ENCODE assay signal across 2 cellular contexts in the genomic region with DNA sequence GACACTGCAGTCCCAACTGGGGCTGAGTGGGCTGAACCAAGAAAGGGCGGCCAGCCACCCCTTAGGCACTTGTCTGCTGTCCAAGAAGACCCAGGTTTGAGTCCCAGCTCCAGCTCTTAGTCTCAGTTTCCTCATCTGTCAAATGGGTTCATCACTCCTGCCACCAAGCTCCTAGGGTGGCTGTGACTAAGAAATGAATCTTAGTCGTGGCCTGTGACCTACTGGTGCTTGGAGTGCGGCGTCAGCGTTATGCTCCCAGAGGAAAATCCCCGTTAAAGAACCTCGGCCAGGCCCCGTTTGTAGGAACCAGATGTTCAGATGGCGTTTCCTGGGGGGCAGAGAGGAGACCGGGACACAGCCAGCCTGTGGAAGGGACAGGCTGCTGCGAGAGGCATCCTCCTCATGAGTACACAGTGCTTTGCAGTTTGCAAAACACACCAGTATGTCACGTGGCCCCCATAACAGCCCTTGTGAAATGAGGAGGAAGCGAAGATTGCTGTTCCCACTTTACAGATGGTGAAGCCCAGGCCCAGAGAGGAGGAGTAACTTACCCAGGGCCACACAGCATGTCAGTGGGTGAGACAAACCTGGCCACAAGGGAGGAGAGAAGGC.
TF ChIP-seq lines count a peak whose summit lies in the region.

No MANE protein-coding gene starts in this region.

TF ChIP-seq in HEK293, 187 proteins besides CTCF, POLR2A, EP300 and RAD21:
- TF ChIP-seq ZNF776 (tag by site-specific recombination; IDR thresholded peaks at IDR 0.05; ENCODE audit: borderline replicate concordance) (no peak), ZSCAN30 (tag by site-specific recombination; IDR thresholded peaks at IDR 0.05) (no peak), ZNF302 (tag by site-specific recombination; IDR thresholded peaks at IDR 0.05; ENCODE audit: low read depth) (no peak), ZNF629 (tag by site-specific recombination; IDR thresholded peaks at IDR 0.05) (no peak), ZBTB8A (tag by site-specific recombination; IDR thresholded peaks at IDR 0.05) (0 out of 2 replicates have a peak, but pooled peaks have one; percentile 37), ZNF768 (tag by site-specific recombination; IDR thresholded peaks at IDR 0.05) (peak; percentile 92)
TF ChIP-seq in HEK293: peak in this region for 2.

TF ChIP-seq in H1, 55 proteins besides CTCF, POLR2A, EP300 and RAD21:
- peak; percentile 2; the same call in 1 of the 2 replicates for TF ChIP-seq KDM1A (IDR thresholded peaks at IDR 0.05; ENCODE audit: borderline replicate concordance, low read length)
- TF ChIP-seq, protein P1, sequence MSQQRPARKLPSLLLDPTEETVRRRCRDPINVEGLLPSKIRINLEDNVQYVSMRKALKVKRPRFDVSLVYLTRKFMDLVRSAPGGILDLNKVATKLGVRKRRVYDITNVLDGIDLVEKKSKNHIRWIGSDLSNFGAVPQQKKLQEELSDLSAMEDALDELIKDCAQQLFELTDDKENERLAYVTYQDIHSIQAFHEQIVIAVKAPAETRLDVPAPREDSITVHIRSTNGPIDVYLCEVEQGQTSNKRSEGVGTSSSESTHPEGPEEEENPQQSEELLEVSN (IDR thresholded peaks at IDR 0.05), result no peak
